In the genomic region with DNA sequence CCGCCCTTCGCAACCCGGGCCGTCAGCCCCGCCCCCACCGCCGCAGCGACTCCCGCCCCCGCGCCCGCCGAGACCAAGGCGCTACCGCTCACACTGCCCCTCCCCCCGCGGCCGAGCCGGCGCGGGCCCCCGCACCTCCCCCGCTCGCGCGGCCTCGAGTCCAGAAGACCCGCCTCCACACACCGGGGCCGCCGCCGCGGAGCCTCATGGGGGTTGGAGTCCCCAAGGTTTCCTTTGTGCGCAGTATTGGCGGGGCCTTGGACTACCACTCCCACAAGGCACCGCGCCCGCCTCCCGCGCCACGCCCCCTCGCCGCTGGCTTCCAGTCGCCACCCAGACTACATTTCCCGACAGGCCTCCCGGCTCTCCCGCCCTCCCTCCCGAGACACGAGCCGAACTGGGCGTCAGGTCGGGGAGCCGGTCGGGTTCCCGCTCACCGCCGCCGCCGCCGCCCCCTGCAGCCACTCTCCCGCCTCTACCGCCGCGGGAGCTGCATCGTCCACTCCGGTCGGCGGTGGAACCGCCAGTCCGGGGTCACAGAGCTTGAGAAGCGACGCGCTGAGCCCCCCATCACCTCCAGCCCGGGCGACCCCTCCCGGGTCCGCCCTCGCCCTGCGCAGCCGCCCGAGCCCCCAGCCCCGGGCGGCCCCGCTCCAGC, we compare ENCODE assay signal across 8 cellular contexts. TPM values are rescaled to one million over a fixed set of nuclear protein-coding genes. Genes with fewer than 3 reads are reported as not detected.
A peak's percentile ranks its signal among the peaks of the same experiment; 100 is the strongest.
DNase-seq lines count a peak whose midpoint lies in the region; TF ChIP-seq lines count a peak whose summit lies in the region.

PHF13 (plus strand) TSS at position 371 of the 658 bp plus-strand sequence. CDS start 336 bp downstream, outside the sequence.

- in situ Hi-C loops in G401 (cut with HindIII; ENCODE audit: low sequenced_read_pairs), result no loop called here

- peak; percentile 98 for DNase-seq in G401 (ENCODE audit: low spot score)
- DNase-seq in HCEC 1CT, result peak; percentile 99
- peak; percentile 99 for DNase-seq in MM.1S
- peak; percentile 95 for DNase-seq in SHP77 treated with DMSO at 0.1 percent for 48 hours (lab: John Stamatoyannopoulos, UW)
- peak; percentile 100 for DNase-seq in activated effector memory CD4-positive, alpha-beta T cell treated with anti-CD3 and anti-CD28 coated beads, Interleukin-2, amount 50 U/mL, for 16 hours
- peak; percentile 98 for DNase-seq in fibroblast of the conjunctiva (ENCODE audit: low read depth)
- peak; percentile 100 for DNase-seq in nephron progenitor cell

- H3K4me3 Mint-ChIP-seq in nephron progenitor cell, result peak within 1 kb of the TSS; percentile 90
- peak within 1 kb of the TSS; percentile 91 for H3K4me3 Mint-ChIP-seq in stimulated activated naive CD8-positive, alpha-beta T cell treated with anti-CD3 and anti-CD28 coated beads, Interleukin-15, Interleukin-2, amounts not matched to agents 100 ng/mL and 50 ng/mL, for 24 hours

- no peaks in the 10 kb centered on the region for H3K9me3 Mint-ChIP-seq in nephron progenitor cell
- H3K9me3 Mint-ChIP-seq in stimulated activated naive CD8-positive, alpha-beta T cell treated with anti-CD3 and anti-CD28 coated beads, Interleukin-15, Interleukin-2, amounts not matched to agents 100 ng/mL and 50 ng/mL, for 24 hours, result no peaks in the 10 kb centered on the region

- H3K79me2 ChIP-seq in MM.1S (ENCODE audit: low read length), result peaks cover 42% of the 10 kb centered on the region

- peak within 1 kb of the TSS; percentile 78 for H3K4me3 ChIP-seq in MM.1S (ENCODE audit: low read length)

- H3K36me3 ChIP-seq in MM.1S (replicated peaks; ENCODE audit: insufficient read depth, low read length), result no peaks in the 10 kb centered on the region

- TF ChIP-seq CTCF in MM.1S (IDR thresholded peaks at IDR 0.05; ENCODE audit: low read length), result no peak
- TF ChIP-seq CTCF in nephron progenitor cell (IDR thresholded peaks at IDR 0.05), result no peak

- H3K4me2 ChIP-seq in MM.1S (ENCODE audit: low read depth, low read length), result peak within 1 kb of the TSS; percentile 93

- H3K4me1 ChIP-seq in MM.1S (ENCODE audit: low read length), result peaks cover 4% of the 10 kb centered on the region; the same call in 1 of the 2 replicates

- H3K27me3 Mint-ChIP-seq in nephron progenitor cell (ENCODE audit: low read depth, poor library complexity), result peaks cover 3% of the 10 kb centered on the region
- no peaks in the 10 kb centered on the region for H3K27me3 Mint-ChIP-seq in stimulated activated naive CD8-positive, alpha-beta T cell treated with anti-CD3 and anti-CD28 coated beads, Interleukin-15, Interleukin-2, amounts not matched to agents 100 ng/mL and 50 ng/mL, for 24 hours

- peaks cover 9% of the 10 kb centered on the region for H3K36me3 Mint-ChIP-seq in nephron progenitor cell (ENCODE audit: low read depth)
- peaks cover 4% of the 10 kb centered on the region for H3K36me3 Mint-ChIP-seq in stimulated activated naive CD8-positive, alpha-beta T cell treated with anti-CD3 and anti-CD28 coated beads, Interleukin-15, Interleukin-2, amounts not matched to agents 100 ng/mL and 50 ng/mL, for 24 hours (ENCODE audit: low read depth)

- no peaks in the 10 kb centered on the region for H4K20me1 ChIP-seq in MM.1S (ENCODE audit: insufficient read depth, low read length)

- H3K27ac ChIP-seq in MM.1S (ENCODE audit: low read length), result peak within 1 kb of the TSS; percentile 59; the same call in 1 of the 2 replicates

- H3K4me1 Mint-ChIP-seq in nephron progenitor cell, result peaks cover 34% of the 10 kb centered on the region
- H3K4me1 Mint-ChIP-seq in stimulated activated naive CD8-positive, alpha-beta T cell treated with anti-CD3 and anti-CD28 coated beads, Interleukin-15, Interleukin-2, amounts not matched to agents 100 ng/mL and 50 ng/mL, for 24 hours (ENCODE audit: low read depth), result peaks cover 18% of the 10 kb centered on the region

- H3K9me2 ChIP-seq in MM.1S (replicated peaks; ENCODE audit: insufficient read depth, low read length), result no peaks in the 10 kb centered on the region

- H3K27ac Mint-ChIP-seq in nephron progenitor cell, result peak within 1 kb of the TSS; percentile 87
- H3K27ac Mint-ChIP-seq in stimulated activated naive CD8-positive, alpha-beta T cell treated with anti-CD3 and anti-CD28 coated beads, Interleukin-15, Interleukin-2, amounts not matched to agents 100 ng/mL and 50 ng/mL, for 24 hours, result peak within 1 kb of the TSS; percentile 86

- H3F3A ChIP-seq in MM.1S (ENCODE audit: insufficient read depth, low read length), result peaks cover 8% of the 10 kb centered on the region

- peak within 1 kb of the TSS; percentile 85 for H2AFZ ChIP-seq in MM.1S (ENCODE audit: low read length)

- H3K9ac ChIP-seq in MM.1S (ENCODE audit: low read length), result peak within 1 kb of the TSS; percentile 84

- H3K9me3 ChIP-seq in MM.1S (replicated peaks; ENCODE audit: insufficient read depth, low read length), result no peaks in the 10 kb centered on the region

- no peaks in the 10 kb centered on the region for H3K27me3 ChIP-seq in MM.1S (replicated peaks; ENCODE audit: insufficient read depth, low read length)

RNA-seq across cellular contexts. Expression of gene PHF13, which starts in this region (rescaled TPM):
- total RNA-seq in G401 (2014; rRNA removed; shearing (Covaris generic)), result 23.0 and 34.2 TPM in 2 replicates

Comparison
In these comparisons a context has a peak if more than half of its experiments do, and no peak if none do; other contexts are left out.
1. Peak in every context shown above with its lines: DNase-seq, H3K4me3 ChIP-seq and H3K27ac ChIP-seq.